In the genomic region with DNA sequence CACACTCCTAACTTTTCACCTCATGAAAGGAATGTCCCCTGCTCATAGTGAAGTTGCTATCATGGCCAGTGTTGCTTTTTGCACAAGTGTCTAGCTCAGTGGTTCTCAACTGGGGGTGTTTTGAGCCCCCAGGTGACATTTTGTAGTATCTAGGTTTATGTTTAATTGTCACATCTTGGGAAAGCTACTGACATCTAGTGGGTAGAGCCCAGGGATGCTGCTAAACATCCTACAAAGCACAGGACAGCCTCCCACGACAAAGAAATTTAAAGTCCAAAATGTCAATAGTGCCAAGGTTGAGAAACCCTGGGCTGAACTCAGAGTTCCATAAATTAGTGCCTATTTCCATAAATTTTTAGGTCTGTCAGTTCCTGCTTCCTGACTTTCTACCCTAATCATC, we compare ENCODE assay signal across 16 cellular contexts.
"Had no signal": no experiment of that assay in that cellular context is flagged by ENCODE, and none has a peak within 500 bp of the region (broad histone marks: within the 10 kb centered on the region; RNA-seq: fewer than 3 reads in every experiment).

No MANE protein-coding gene starts in this region.

- H3K9me3 ChIP-seq: prostate gland, transverse colon had no signal

- H3K36me3 ChIP-seq: prostate gland, transverse colon had no signal

- H3K27ac ChIP-seq: dorsolateral prefrontal cortex, prostate gland, transverse colon had no signal

- H3K27ac Mint-ChIP-seq: activated CD8-positive, alpha-beta memory T cell treated with anti-CD3 and anti-CD28 coated beads, Interleukin-2, amount 10 ng/mL, durations not matched to agents 7 days and 5 days; activated naive CD4-positive, alpha-beta T cell treated with anti-CD3 and anti-CD28 coated beads, Interleukin-2, amount 50 U/mL, for 72 hours; activated T-cell treated with anti-CD3 and anti-CD28 coated beads, Interleukin-2, amount 50 U/mL, for 24 hours; brain; naive thymus-derived CD4-positive, alpha-beta T cell had no signal

- H3K9me3 Mint-ChIP-seq: activated naive CD4-positive, alpha-beta T cell treated with anti-CD3 and anti-CD28 coated beads, Interleukin-2, amount 50 U/mL, for 72 hours had no signal

- H3K4me3 Mint-ChIP-seq: activated CD8-positive, alpha-beta memory T cell treated with anti-CD3 and anti-CD28 coated beads, Interleukin-2, amount 10 ng/mL, durations not matched to agents 7 days and 5 days; activated T-cell treated with anti-CD3 and anti-CD28 coated beads, Interleukin-2, amount 50 U/mL, for 24 hours; brain; naive thymus-derived CD4-positive, alpha-beta T cell had no signal

- H3K4me3 ChIP-seq: dorsolateral prefrontal cortex, prostate gland, transverse colon had no signal

- H3K36me3 Mint-ChIP-seq: activated CD8-positive, alpha-beta memory T cell treated with anti-CD3 and anti-CD28 coated beads, Interleukin-2, amount 10 ng/mL, durations not matched to agents 7 days and 5 days; activated naive CD4-positive, alpha-beta T cell treated with anti-CD3 and anti-CD28 coated beads, Interleukin-2, amount 50 U/mL, for 72 hours; brain had no signal

- DNase-seq: activated CD4-positive, alpha-beta T cell treated with anti-CD3 and anti-CD28 coated beads, Interleukin-2, amount 50 U/mL, for 48 hours; activated CD4-positive, CD25-positive, alpha-beta regulatory T cell treated with anti-CD3 and anti-CD28 coated beads, Interleukin-2, amount 50 U/mL, for 72 hours; activated CD8-positive, alpha-beta memory T cell treated with anti-CD3 and anti-CD28 coated beads, Interleukin-2, amount 10 ng/mL, durations not matched to agents 7 days and 5 days; activated effector memory CD4-positive, alpha-beta T cell treated with Interleukin-2 at 50 U/mL for 16 hours; activated T-cell treated with anti-CD3 and anti-CD28 coated beads, Interleukin-2, amount 50 U/mL, for 24 hours; amniotic stem cell; dorsolateral prefrontal cortex; naive thymus-derived CD4-positive, alpha-beta T cell; nucleus accumbens; stimulated activated CD4-positive, alpha-beta T cell treated with anti-CD3 and anti-CD28 coated beads, Interleukin-12 subunit alpha, Interleukin-12 subunit beta, amount 100 ng/mL, for 4 hours; stimulated activated naive CD4-positive, alpha-beta T cell; substantia nigra; transverse colon had no signal

- H3K4me1 Mint-ChIP-seq: activated CD8-positive, alpha-beta memory T cell treated with anti-CD3 and anti-CD28 coated beads, Interleukin-2, amount 10 ng/mL, durations not matched to agents 7 days and 5 days; brain; naive thymus-derived CD4-positive, alpha-beta T cell had no signal

- H3K27me3 Mint-ChIP-seq: activated CD8-positive, alpha-beta memory T cell treated with anti-CD3 and anti-CD28 coated beads, Interleukin-2, amount 10 ng/mL, durations not matched to agents 7 days and 5 days; activated T-cell treated with anti-CD3 and anti-CD28 coated beads, Interleukin-2, amount 50 U/mL, for 24 hours; brain; naive thymus-derived CD4-positive, alpha-beta T cell had no signal

- ATAC-seq: activated CD8-positive, alpha-beta memory T cell treated with anti-CD3 and anti-CD28 coated beads, Interleukin-2, amount 10 ng/mL, durations not matched to agents 7 days and 5 days; activated naive CD4-positive, alpha-beta T cell treated with anti-CD3 and anti-CD28 coated beads, Interleukin-2, amount 50 U/mL, for 72 hours; naive thymus-derived CD4-positive, alpha-beta T cell had no signal

- H3K4me1 ChIP-seq: prostate gland, transverse colon had no signal

- H3K27me3 ChIP-seq: transverse colon had no signal
